9 cellular contexts compared by ENCODE assay signal in the genomic region with DNA sequence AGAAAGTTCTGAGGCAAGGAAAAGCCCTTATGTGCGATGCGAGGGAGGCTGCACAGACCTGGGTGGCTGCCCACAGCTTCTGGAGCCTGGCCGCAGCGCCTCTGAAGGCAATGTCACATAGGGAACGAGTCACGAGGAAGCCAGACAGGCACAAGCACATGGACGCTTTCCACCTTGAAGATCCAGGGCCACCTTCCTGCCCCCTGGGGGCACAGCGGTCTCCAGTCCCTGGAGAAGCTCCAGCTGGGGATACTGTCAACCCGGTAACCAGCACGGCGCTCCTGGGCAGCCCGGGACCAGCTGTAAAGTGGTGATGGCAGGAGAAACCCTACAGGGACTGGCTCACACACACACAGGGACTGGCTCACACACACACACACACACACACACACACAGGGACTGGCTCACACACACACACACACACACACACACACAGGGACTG.
DNase-seq lines count a peak whose midpoint lies in the region; ATAC-seq and TF ChIP-seq lines count a peak whose summit lies in the region.
"Had no signal": no experiment of that assay in that cellular context is flagged by ENCODE, and none has a peak within 500 bp of the region (broad histone marks: within the 10 kb centered on the region; RNA-seq: fewer than 3 reads in every experiment).

No MANE protein-coding gene starts in this region.

- peak overlapping the region; percentile 94 for H3K27ac Mint-ChIP-seq in neural progenitor cell
- no peak overlapping the region for H3K27ac Mint-ChIP-seq in activated naive CD8-positive, alpha-beta T cell treated with anti-CD3 and anti-CD28 coated beads, Interleukin-2, amount 50 U/mL, for 24 hours

- H4K20me1 ChIP-seq in neural progenitor cell (ENCODE audit: low read depth): no peaks in the 10 kb centered on the region

- TF ChIP-seq CTCF in epithelial cell of proximal tubule (conservative IDR thresholded peaks at IDR 0.05; ENCODE audit: low read depth, low read length) (peak; percentile 21), neural progenitor cell (IDR thresholded peaks at IDR 0.05) (no peak)

- no peak overlapping the region for H3K9ac ChIP-seq in neural progenitor cell

- ATAC-seq in GM21390 (IDR thresholded peaks at IDR 0.05; ENCODE audit: unreplicated experiment): no peak
- ATAC-seq in activated naive CD8-positive, alpha-beta T cell treated with anti-CD3 and anti-CD28 coated beads, Interleukin-2, amount 50 U/mL, for 24 hours: no peak

- H3K36me3 ChIP-seq in ACC112 (ENCODE audit: insufficient read depth, low read length) (no peaks in the 10 kb centered on the region), neural progenitor cell (no peaks in the 10 kb centered on the region)

- H2AFZ ChIP-seq in ACC112 (ENCODE audit: low read length, unreplicated experiment): peak overlapping the region; percentile 22
- H2AFZ ChIP-seq in neural progenitor cell (replicated peaks): peak overlapping the region; percentile 79

- in situ Hi-C loops in KBM-7 (cut with MboI; ENCODE audit: low pct_unique_long_range_greater_than_20kb, low sequenced_read_pairs): no loop called here

- peak overlapping the region; percentile 35 for H3K4me2 ChIP-seq in neural progenitor cell

- peaks cover 39% of the 10 kb centered on the region for H3K4me1 Mint-ChIP-seq in neural progenitor cell
- H3K4me1 Mint-ChIP-seq in activated naive CD8-positive, alpha-beta T cell treated with anti-CD3 and anti-CD28 coated beads, Interleukin-2, amount 50 U/mL, for 24 hours: no peaks in the 10 kb centered on the region
- H3K4me1 Mint-ChIP-seq: CD4-positive, CD25-positive, alpha-beta regulatory T cell had no signal

- peaks cover 16% of the 10 kb centered on the region for H3K9me3 Mint-ChIP-seq in neural progenitor cell
- peaks cover 16% of the 10 kb centered on the region for H3K9me3 Mint-ChIP-seq in activated naive CD8-positive, alpha-beta T cell treated with anti-CD3 and anti-CD28 coated beads, Interleukin-2, amount 50 U/mL, for 24 hours

- H3K4me3 ChIP-seq in ACC112 (ENCODE audit: low read depth, low read length): peak overlapping the region; percentile 65; the same call in 1 of the 2 replicates
- H3K4me3 ChIP-seq in epithelial cell of proximal tubule (ENCODE audit: low read depth, low read length): peak overlapping the region; percentile 48
- H3K4me3 ChIP-seq in neural progenitor cell: no peak overlapping the region

- peaks cover 28% of the 10 kb centered on the region for H3K27me3 ChIP-seq in ACC112 (ENCODE audit: insufficient read depth, low read length)
- H3K27me3 ChIP-seq in neural progenitor cell: no peaks in the 10 kb centered on the region

- peaks cover 8% of the 10 kb centered on the region for H3K27me3 Mint-ChIP-seq in neural progenitor cell (ENCODE audit: insufficient read depth, low read depth)
- no peaks in the 10 kb centered on the region for H3K27me3 Mint-ChIP-seq in activated naive CD8-positive, alpha-beta T cell treated with anti-CD3 and anti-CD28 coated beads, Interleukin-2, amount 50 U/mL, for 24 hours
- H3K27me3 Mint-ChIP-seq: CD4-positive, CD25-positive, alpha-beta regulatory T cell had no signal

- peaks cover 5% of the 10 kb centered on the region for H3K36me3 Mint-ChIP-seq in neural progenitor cell
- peaks cover 2% of the 10 kb centered on the region for H3K36me3 Mint-ChIP-seq in activated naive CD8-positive, alpha-beta T cell treated with anti-CD3 and anti-CD28 coated beads, Interleukin-2, amount 50 U/mL, for 24 hours (ENCODE audit: low read depth)
- H3K36me3 Mint-ChIP-seq: CD4-positive, CD25-positive, alpha-beta regulatory T cell had no signal

- H3K9me3 ChIP-seq in neural progenitor cell (ENCODE audit: low read depth): no peaks in the 10 kb centered on the region

- H3K4me3 Mint-ChIP-seq in neural progenitor cell: no peak overlapping the region
- H3K4me3 Mint-ChIP-seq in activated naive CD8-positive, alpha-beta T cell treated with anti-CD3 and anti-CD28 coated beads, Interleukin-2, amount 50 U/mL, for 24 hours: no peak overlapping the region
- H3K4me3 Mint-ChIP-seq: CD4-positive, CD25-positive, alpha-beta regulatory T cell had no signal

- H3K27ac ChIP-seq in ACC112 (ENCODE audit: low read depth, low read length): no peak overlapping the region
- H3K27ac ChIP-seq in neural progenitor cell: peak overlapping the region; percentile 78

- no peaks in the 10 kb centered on the region for H3F3A ChIP-seq in neural progenitor cell (ENCODE audit: low read depth)

- H3K79me2 ChIP-seq in ACC112 (ENCODE audit: control insufficient read depth, insufficient read depth, low read length, unreplicated experiment) (no peaks in the 10 kb centered on the region), neural progenitor cell (ENCODE audit: low read depth) (no peaks in the 10 kb centered on the region)

- peak; percentile 42 for DNase-seq in NCI-H1092 (lab: John Stamatoyannopoulos, UW)
- DNase-seq in epithelial cell of proximal tubule (ENCODE audit: low read depth): no peak
- peak; percentile 21 for DNase-seq in neural progenitor cell (ENCODE audit: low spot score)
- no peak for DNase-seq in KBM-7
- DNase-seq in NOMO-1 (lab: John Stamatoyannopoulos, UW; ENCODE audit: unreplicated experiment in 2 of 2): no peak
- DNase-seq in activated naive CD8-positive, alpha-beta T cell treated with anti-CD3 and anti-CD28 coated beads, Interleukin-2, amount 50 U/mL, for 24 hours: no peak
- DNase-seq: CD4-positive, CD25-positive, alpha-beta regulatory T cell had no signal

- H3K4me1 ChIP-seq in ACC112 (ENCODE audit: control insufficient read depth, insufficient read depth, low read length, unreplicated experiment): no peaks in the 10 kb centered on the region
- H3K4me1 ChIP-seq in neural progenitor cell: peaks cover 19% of the 10 kb centered on the region

Comparison
In these comparisons a context has a peak if more than half of its experiments do, and no peak if none do; other contexts are left out.
1. DNase-seq: peak in NCI-H1092 (single experiment) and neural progenitor cell (single experiment); none in epithelial cell of proximal tubule (single experiment), KBM-7 (single experiment), NOMO-1 (0 of 2) and activated naive CD8-positive, alpha-beta T cell treated with anti-CD3 and anti-CD28 coated beads, Interleukin-2, amount 50 U/mL, for 24 hours (single experiment).